ENCODE assay signal across 8 cellular contexts in the genomic region with DNA sequence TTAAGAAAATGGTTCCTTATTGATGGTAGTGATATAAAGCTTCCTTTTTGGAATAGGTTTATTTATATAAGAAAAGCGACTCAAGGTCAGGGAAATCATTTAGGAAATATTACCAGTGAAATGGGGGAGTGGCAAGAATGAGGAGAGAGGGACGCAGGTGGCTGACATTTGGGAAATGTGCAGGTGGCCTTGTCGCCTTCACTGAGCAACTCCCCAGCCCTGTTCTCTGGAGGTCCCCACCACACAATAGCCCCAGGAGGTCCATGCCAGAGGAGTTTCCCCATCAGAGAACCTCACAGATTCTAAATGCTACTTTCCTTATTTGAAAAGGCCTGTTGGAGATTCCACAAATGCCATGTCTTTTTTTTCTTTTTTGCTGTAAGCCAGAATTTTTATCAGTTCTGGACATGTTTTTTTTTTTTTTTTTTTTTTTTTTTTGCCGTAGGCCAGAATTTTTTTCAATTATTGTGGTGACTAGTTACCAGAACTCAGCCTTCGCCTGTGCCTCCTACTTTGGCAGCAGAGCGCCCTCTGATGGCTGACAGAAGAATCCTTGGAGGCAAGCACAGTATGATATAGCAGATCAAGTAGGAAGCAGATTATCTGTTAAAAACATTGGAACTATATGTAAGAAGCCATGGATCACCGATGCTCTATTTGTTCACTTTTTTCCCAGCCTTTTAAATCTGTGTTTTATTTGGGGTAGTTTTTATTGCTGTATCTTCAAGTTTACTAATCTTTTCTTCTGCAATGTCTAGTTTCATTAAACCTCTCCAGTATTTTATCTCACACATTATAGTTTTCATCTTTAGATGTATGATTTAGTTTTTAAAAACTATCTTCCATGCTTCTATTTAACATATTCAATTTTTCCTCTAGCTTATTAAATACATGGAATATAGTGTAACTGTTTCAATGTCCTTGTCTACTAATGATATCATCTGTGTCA. TPM values are rescaled to one million over a fixed set of nuclear protein-coding genes. Genes with fewer than 3 reads are reported as not detected.
DNase-seq lines count a peak whose midpoint lies in the region; ATAC-seq lines count a peak whose summit lies in the region.

No MANE protein-coding gene starts in this region.

- H4K8ac ChIP-seq in mesendoderm (ENCODE audit: low read depth, low read length): no peak overlapping the region

- H4K5ac ChIP-seq in mesendoderm (ENCODE audit: low read length): no peak overlapping the region

- H3K4me1 ChIP-seq in ectodermal cell (ENCODE audit: control insufficient read depth, insufficient read depth, low read length) (peaks cover 13% of the 10 kb centered on the region), mesendoderm (ENCODE audit: control insufficient read depth, low read depth, low read length) (peaks cover 4% of the 10 kb centered on the region)

- H2AK5ac ChIP-seq in mesendoderm (ENCODE audit: low read length): no peak overlapping the region

- H3K23ac ChIP-seq in mesendoderm (ENCODE audit: low read length): no peak overlapping the region

- peak; percentile 28 for DNase-seq in GF-D8 (lab: John Stamatoyannopoulos, UW)
- peak; percentile 64 for DNase-seq in NCI-H69 (lab: John Stamatoyannopoulos, UW)
- DNase-seq in activated CD4-positive, alpha-beta T cell treated with anti-CD3 and anti-CD28 coated beads, Interleukin-2, amount 50 U/mL, for 24 hours (ENCODE audit: low read depth in 1 of 2, low spot score in 1 of 2): peak; percentile 5 to 60
- DNase-seq in mesendoderm: peak; percentile 84
- peak; percentile 21 for DNase-seq in stimulated activated naive CD4-positive, alpha-beta T cell treated with Interleukin-2 at 50 U/mL for 16 hours (lab: John Stamatoyannopoulos, UW)
- DNase-seq in GM19240 (ENCODE audit: insufficient read length, low spot score): no peak

- no peak overlapping the region for H3K4me2 ChIP-seq in mesendoderm (ENCODE audit: low read length)

- H3K56ac ChIP-seq in mesendoderm (ENCODE audit: low read length): no peak overlapping the region

- no peak overlapping the region for H3K18ac ChIP-seq in mesendoderm (ENCODE audit: low read length)

- H3K27me3 ChIP-seq in ectodermal cell (ENCODE audit: control insufficient read depth, insufficient read depth, low read length, poor library complexity, severe bottlenecking) (no peaks in the 10 kb centered on the region), mesendoderm (ENCODE audit: insufficient read depth, low read length, poor library complexity) (no peaks in the 10 kb centered on the region)

- H3K79me2 ChIP-seq in mesendoderm (ENCODE audit: control insufficient read depth, insufficient read depth, low read length): no peaks in the 10 kb centered on the region

- no peak overlapping the region for H3K9ac ChIP-seq in mesendoderm (ENCODE audit: low read length)

- no peak overlapping the region for H3K4ac ChIP-seq in mesendoderm (ENCODE audit: low read depth, low read length)

- H2BK120ac ChIP-seq in mesendoderm (ENCODE audit: low read depth, low read length): no peak overlapping the region

- peak; percentile 68 for ATAC-seq in HG03175 (IDR thresholded peaks at IDR 0.05; ENCODE audit: unreplicated experiment)

- H2BK5ac ChIP-seq in mesendoderm (ENCODE audit: low read length): no peak overlapping the region

- no peak overlapping the region for H2BK15ac ChIP-seq in mesendoderm (replicated peaks; ENCODE audit: low read depth)

- no peaks in the 10 kb centered on the region for H3K9me3 ChIP-seq in ectodermal cell (ENCODE audit: control insufficient read depth, low read length)

- H3K27ac ChIP-seq in ectodermal cell (ENCODE audit: insufficient read depth, low read depth, low read length, poor library complexity, severe bottlenecking): peak overlapping the region; percentile 4
- H3K27ac ChIP-seq in mesendoderm (ENCODE audit: low read depth, low read length): no peak overlapping the region

- 34 to 37% methylated on average over 7 of the region's 7 CpGs for WGBS in ectodermal cell, 2 experiments
- 100% methylated on average over 1 of the region's 7 CpGs for WGBS in mesendoderm (ENCODE audit: extremely low coverage, insufficient coverage, low lambda C conversion rate)

- H3K4me3 ChIP-seq in ectodermal cell (ENCODE audit: insufficient read depth, low read depth, low read length) (no peak overlapping the region), mesendoderm (ENCODE audit: low read length) (no peak overlapping the region)

- H3K36me3 ChIP-seq in ectodermal cell (ENCODE audit: control insufficient read depth, insufficient read depth, low read length) (no peaks in the 10 kb centered on the region), mesendoderm (ENCODE audit: control insufficient read depth, insufficient read depth, low read length) (no peaks in the 10 kb centered on the region)

- H3K79me1 ChIP-seq in mesendoderm (ENCODE audit: low read length): no peaks in the 10 kb centered on the region

RNA-seq across cellular contexts. Expression of gene OPALIN, which starts 18.6 kb away (rescaled TPM):
- not detected for polyA plus RNA-seq in ectodermal cell (2013, experiment 1 of 4)
- 0.11 TPM for polyA plus RNA-seq in ectodermal cell (2013, experiment 2 of 4)
- not detected for polyA plus RNA-seq in ectodermal cell (2013, experiment 3 of 4)
- 0.12 TPM for polyA plus RNA-seq in ectodermal cell (2013, experiment 4 of 4)
- polyA plus RNA-seq in mesendoderm (2013, experiment 1 of 2): not detected
- 0.03 TPM for polyA plus RNA-seq in mesendoderm (2013, experiment 2 of 2)

RNA-seq across cellular contexts. Expression of gene DNTT, which starts 36.0 kb away (rescaled TPM):
- not detected for polyA plus RNA-seq in ectodermal cell (2013, experiment 1 of 4)
- polyA plus RNA-seq in ectodermal cell (2013, experiment 2 of 4): not detected
- polyA plus RNA-seq in ectodermal cell (2013, experiment 3 of 4): not detected
- polyA plus RNA-seq in ectodermal cell (2013, experiment 4 of 4): not detected
- polyA plus RNA-seq in mesendoderm (2013, experiment 1 of 2): 0.03 TPM
- 0.03 TPM for polyA plus RNA-seq in mesendoderm (2013, experiment 2 of 2)
